ENCODE assay signal across 1 cellular context in the genomic region with DNA sequence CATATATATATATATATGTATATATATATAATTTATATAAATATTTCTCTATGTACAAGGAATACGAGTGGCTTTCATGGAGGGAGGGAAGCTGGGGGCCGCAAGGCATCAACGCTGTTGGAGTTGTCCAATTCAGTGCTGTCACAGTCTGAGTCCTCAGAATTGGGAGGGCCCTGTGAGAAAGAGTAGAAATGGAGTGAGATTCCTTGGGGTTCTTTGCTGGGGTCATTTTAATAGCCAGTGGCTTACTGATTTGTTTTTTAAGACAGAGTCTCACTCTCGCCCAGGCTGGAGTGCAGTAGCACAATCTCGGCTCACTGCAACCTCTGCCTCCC.
TF ChIP-seq lines count a peak whose summit lies in the region.

No MANE protein-coding gene starts in this region.

TF ChIP-seq in GM23338, 12 proteins besides CTCF, POLR2A, EP300 and RAD21 (continued from another document):
- TF ChIP-seq, protein P1, sequence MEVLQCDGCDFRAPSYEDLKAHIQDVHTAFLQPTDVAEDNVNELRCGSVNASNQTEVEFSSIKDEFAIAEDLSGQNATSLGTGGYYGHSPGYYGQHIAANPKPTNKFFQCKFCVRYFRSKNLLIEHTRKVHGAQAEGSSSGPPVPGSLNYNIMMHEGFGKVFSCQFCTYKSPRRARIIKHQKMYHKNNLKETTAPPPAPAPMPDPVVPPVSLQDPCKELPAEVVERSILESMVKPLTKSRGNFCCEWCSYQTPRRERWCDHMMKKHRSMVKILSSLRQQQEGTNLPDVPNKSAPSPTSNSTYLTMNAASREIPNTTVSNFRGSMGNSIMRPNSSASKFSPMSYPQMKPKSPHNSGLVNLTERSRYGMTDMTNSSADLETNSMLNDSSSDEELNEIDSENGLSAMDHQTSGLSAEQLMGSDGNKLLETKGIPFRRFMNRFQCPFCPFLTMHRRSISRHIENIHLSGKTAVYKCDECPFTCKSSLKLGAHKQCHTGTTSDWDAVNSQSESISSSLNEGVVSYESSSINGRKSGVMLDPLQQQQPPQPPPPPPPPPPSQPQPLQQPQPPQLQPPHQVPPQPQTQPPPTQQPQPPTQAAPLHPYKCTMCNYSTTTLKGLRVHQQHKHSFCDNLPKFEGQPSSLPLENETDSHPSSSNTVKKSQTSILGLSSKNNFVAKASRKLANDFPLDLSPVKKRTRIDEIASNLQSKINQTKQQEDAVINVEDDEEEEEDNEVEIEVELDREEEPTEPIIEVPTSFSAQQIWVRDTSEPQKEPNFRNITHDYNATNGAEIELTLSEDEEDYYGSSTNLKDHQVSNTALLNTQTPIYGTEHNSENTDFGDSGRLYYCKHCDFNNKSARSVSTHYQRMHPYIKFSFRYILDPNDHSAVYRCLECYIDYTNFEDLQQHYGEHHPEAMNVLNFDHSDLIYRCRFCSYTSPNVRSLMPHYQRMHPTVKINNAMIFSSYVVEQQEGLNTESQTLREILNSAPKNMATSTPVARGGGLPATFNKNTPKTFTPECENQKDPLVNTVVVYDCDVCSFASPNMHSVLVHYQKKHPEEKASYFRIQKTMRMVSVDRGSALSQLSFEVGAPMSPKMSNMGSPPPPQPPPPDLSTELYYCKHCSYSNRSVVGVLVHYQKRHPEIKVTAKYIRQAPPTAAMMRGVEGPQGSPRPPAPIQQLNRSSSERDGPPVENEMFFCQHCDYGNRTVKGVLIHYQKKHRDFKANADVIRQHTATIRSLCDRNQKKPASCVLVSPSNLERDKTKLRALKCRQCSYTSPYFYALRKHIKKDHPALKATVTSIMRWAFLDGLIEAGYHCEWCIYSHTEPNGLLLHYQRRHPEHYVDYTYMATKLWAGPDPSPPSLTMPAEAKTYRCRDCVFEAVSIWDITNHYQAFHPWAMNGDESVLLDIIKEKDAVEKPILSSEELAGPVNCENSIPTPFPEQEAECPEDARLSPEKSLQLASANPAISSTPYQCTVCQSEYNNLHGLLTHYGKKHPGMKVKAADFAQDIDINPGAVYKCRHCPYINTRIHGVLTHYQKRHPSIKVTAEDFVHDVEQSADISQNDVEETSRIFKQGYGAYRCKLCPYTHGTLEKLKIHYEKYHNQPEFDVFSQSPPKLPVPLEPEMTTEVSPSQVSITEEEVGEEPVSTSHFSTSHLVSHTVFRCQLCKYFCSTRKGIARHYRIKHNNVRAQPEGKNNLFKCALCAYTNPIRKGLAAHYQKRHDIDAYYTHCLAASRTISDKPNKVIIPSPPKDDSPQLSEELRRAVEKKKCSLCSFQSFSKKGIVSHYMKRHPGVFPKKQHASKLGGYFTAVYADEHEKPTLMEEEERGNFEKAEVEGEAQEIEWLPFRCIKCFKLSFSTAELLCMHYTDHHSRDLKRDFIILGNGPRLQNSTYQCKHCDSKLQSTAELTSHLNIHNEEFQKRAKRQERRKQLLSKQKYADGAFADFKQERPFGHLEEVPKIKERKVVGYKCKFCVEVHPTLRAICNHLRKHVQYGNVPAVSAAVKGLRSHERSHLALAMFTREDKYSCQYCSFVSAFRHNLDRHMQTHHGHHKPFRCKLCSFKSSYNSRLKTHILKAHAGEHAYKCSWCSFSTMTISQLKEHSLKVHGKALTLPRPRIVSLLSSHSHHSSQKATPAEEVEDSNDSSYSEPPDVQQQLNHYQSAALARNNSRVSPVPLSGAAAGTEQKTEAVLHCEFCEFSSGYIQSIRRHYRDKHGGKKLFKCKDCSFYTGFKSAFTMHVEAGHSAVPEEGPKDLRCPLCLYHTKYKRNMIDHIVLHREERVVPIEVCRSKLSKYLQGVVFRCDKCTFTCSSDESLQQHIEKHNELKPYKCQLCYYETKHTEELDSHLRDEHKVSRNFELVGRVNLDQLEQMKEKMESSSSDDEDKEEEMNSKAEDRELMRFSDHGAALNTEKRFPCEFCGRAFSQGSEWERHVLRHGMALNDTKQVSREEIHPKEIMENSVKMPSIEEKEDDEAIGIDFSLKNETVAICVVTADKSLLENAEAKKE (CRISPR knock-in tag; IDR thresholded peaks at IDR 0.05) = no peak
- no peak for TF ChIP-seq POLR2AphosphoS5 (IDR thresholded peaks at IDR 0.05; ENCODE audit: low read depth)
- no peak for TF ChIP-seq ZNF331 (CRISPR knock-in tag; IDR thresholded peaks at IDR 0.05; ENCODE audit: low read depth)
- TF ChIP-seq CREB1 (CRISPR knock-in tag; IDR thresholded peaks at IDR 0.05; ENCODE audit: low read depth) = no peak
- TF ChIP-seq JUNB (IDR thresholded peaks at IDR 0.05; ENCODE audit: unreplicated experiment) = no peak
- no peak for TF ChIP-seq NANOG (IDR thresholded peaks at IDR 0.05; ENCODE audit: borderline replicate concordance)
- TF ChIP-seq, protein P2, sequence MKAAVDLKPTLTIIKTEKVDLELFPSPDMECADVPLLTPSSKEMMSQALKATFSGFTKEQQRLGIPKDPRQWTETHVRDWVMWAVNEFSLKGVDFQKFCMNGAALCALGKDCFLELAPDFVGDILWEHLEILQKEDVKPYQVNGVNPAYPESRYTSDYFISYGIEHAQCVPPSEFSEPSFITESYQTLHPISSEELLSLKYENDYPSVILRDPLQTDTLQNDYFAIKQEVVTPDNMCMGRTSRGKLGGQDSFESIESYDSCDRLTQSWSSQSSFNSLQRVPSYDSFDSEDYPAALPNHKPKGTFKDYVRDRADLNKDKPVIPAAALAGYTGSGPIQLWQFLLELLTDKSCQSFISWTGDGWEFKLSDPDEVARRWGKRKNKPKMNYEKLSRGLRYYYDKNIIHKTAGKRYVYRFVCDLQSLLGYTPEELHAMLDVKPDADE (IDR thresholded peaks at IDR 0.05) = no peak
- no peak for TF ChIP-seq STAT1 (IDR thresholded peaks at IDR 0.05; ENCODE audit: unreplicated experiment)
- no peak for TF ChIP-seq ZNF114 (CRISPR knock-in tag; IDR thresholded peaks at IDR 0.05)
